Comparison of ENCODE assay signal across 8 cellular contexts in the genomic region with DNA sequence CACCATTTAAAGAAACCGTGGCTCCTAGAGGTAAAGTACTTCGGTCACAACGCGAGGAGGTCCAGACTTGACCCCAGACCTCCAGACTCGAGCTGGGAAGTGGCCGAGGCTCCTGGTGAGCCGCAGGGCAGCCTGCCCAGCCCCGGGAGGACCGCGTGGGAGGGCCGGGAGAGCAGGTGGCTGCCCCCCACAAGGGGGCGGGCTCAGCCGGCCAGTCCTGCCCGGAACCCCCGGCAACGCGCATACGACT. TPM values are rescaled to one million over a fixed set of nuclear protein-coding genes. Genes with fewer than 3 reads are reported as not detected.
A peak's percentile ranks its signal among the peaks of the same experiment; 100 is the strongest.
DNase-seq lines count a peak whose midpoint lies in the region; ATAC-seq, FAIRE-seq and TF ChIP-seq lines count a peak whose summit lies in the region.

Gene SLC27A2 (plus strand): TSS at position 214 of the 250 bp plus-strand sequence. CDS start 232 bp downstream, outside the sequence.

- FAIRE-seq in pancreas (lab: Jason Lieb, UNC) (no peak), H54 (lab: Jason Lieb, UNC) (no peak)

- ATAC-seq in HG03432 (IDR thresholded peaks at IDR 0.05; ENCODE audit: unreplicated experiment) (peak; percentile 61), pancreas (peak; percentile 91 to 95 (median 94)), HG02870 (IDR thresholded peaks at IDR 0.05; ENCODE audit: unreplicated experiment) (no peak)

- no peaks in the 10 kb centered on the region for H3K79me2 ChIP-seq in ACC112 (ENCODE audit: control insufficient read depth, insufficient read depth, low read length, unreplicated experiment)

- H3K4me3 ChIP-seq in ACC112 (ENCODE audit: low read depth, low read length) (peak within 1 kb of the TSS; percentile 84), foreskin fibroblast (ENCODE audit: low read depth in 1 of 2, low read length in 2 of 2) (peak within 1 kb of the TSS; percentile 37 to 50), pancreas (peak within 1 kb of the TSS; percentile 45 to 72 (median 58))

- peak within 1 kb of the TSS; percentile 59 for H2AFZ ChIP-seq in ACC112 (ENCODE audit: low read length, unreplicated experiment)

- TF ChIP-seq POLR2A in H54 (IDR thresholded peaks at IDR 0.05; ENCODE audit: low read depth, low read length), result no peak

- H3K27me3 ChIP-seq in ACC112 (ENCODE audit: insufficient read depth, low read length) (peaks cover 28% of the 10 kb centered on the region), pancreas (peaks cover 0 to 7% (median 0%) of the 10 kb centered on the region in 4 donors)

- no peak for DNase-seq in GM13976 (ENCODE audit: low spot score)
- no peak for DNase-seq in foreskin fibroblast
- peak in 4 of 6 donors; percentile 53 to 72 (median 66) for DNase-seq in pancreas
- no peak for DNase-seq in H54 (ENCODE audit: insufficient read length, low spot score)

- no peaks in the 10 kb centered on the region for H3K9me3 ChIP-seq in pancreas

- no peaks in the 10 kb centered on the region for H3K36me3 ChIP-seq in ACC112 (ENCODE audit: insufficient read depth, low read length)
- H3K36me3 ChIP-seq in pancreas, result no peaks in the 10 kb centered on the region

- intact Hi-C loops in T-helper 1 cell treated with Interleukin-12 subunit alpha and Interleukin-12 subunit beta and Interleukin-4 antibody, amounts not matched to agents 30 ng/mL and 1 ng/mL, for 36 hours (cut with micrococcal nuclease), result loop anchor here (1.0 to 5.0 kb wide), 9 partner anchors 37 to 1135 kb away; partner anchors contain the start of genes COPS2, DTWD1, FAM227B and SECISBP2L
- intact Hi-C loops in pancreas (cut with DNase I), result no loop called here

- in situ Hi-C loops in GM13976 (cut with MboI; ENCODE audit: low sequenced_read_pairs, unreplicated experiment), result loop anchor here (10.0 kb wide), 1 partner anchor 123 kb away; no protein-coding TSS in a partner anchor

- WGBS in pancreas, 2 donors, result 1% methylated on average over 13 to 18 of the region's 18 CpGs

- H3K4me1 ChIP-seq in ACC112 (ENCODE audit: control insufficient read depth, insufficient read depth, low read length, unreplicated experiment), result peaks cover 8% of the 10 kb centered on the region
- no peaks in the 10 kb centered on the region for H3K4me1 ChIP-seq in pancreas

- H3K27ac ChIP-seq in ACC112 (ENCODE audit: low read depth, low read length) (no peak within 1 kb of the TSS), pancreas (no peak within 1 kb of the TSS)

- TF ChIP-seq CTCF in GM13976 (IDR thresholded peaks at IDR 0.05; ENCODE audit: borderline replicate concordance, control extremely low read depth, extremely low read depth, insufficient read depth, missing control alignments) (peak; percentile 50), foreskin fibroblast (IDR thresholded peaks at IDR 0.05; ENCODE audit: low read depth, low read length) (peak; percentile 22), pancreas (IDR thresholded peaks at IDR 0.05) (peak in 2 of 4 donors; percentile 15 to 25)

RNA-seq across cellular contexts. Expression of gene SLC27A2, which starts in this region (rescaled TPM):
- 44.6 and 45.3 TPM in 2 replicates for total RNA-seq in T-helper 1 cell treated with Interleukin-12 subunit alpha and Interleukin-12 subunit beta and Interleukin-4 antibody, amounts not matched to agents 30 ng/mL and 1 ng/mL, for 36 hours
- 1 to 10 TPM; 3.1 to 6.1 (median 3.6) TPM for total RNA-seq in pancreas
- polyA plus RNA-seq in pancreas, result 1 to 10 TPM; 1.5 to 2.3 TPM

Comparison
In these comparisons a context has a peak if more than half of its experiments do, and no peak if none do; other contexts are left out.
1. DNase-seq: peak in pancreas (4 of 6); none in GM13976 (single experiment), foreskin fibroblast (0 of 2) and H54 (single experiment).
2. Peak in every context shown above with its lines, with median percentiles within 50 percentile points of each other: H3K4me3 ChIP-seq.